29 cellular contexts compared by ENCODE assay signal in genomic region chr20:61693055-61693600, GRCh38.
"Had no signal": no experiment of that assay in that cellular context is flagged by ENCODE, and none has a peak within 500 bp of the region (broad histone marks: within the 10 kb centered on the region; RNA-seq: fewer than 3 reads in every experiment).

No MANE protein-coding gene starts in this region.

- FAIRE-seq: urothelium cell line had no signal

- ATAC-seq: esophagus mucosa; gastrocnemius medialis; left cardiac atrium; left ventricle myocardium superior; mucosa of descending colon; psoas muscle; right cardiac atrium; stimulated activated memory B cell treated with anti-CD40 and anti-IgM and Interleukin-4, amounts not matched to agents 10 μg/mL and 1 μg/mL and 100 μg/mL, for 72 hours; stimulated activated naive CD8-positive, alpha-beta T cell treated with anti-CD3 and anti-CD28 coated beads, Interleukin-15, Interleukin-2, amounts not matched to agents 100 U/mL and 50 U/mL, for 24 hours had no signal

- H3K27me3 ChIP-seq: colonic mucosa, gastrocnemius medialis, ovary, testis, upper lobe of left lung had no signal

- H3K27ac ChIP-seq: colonic mucosa, epithelial cell of prostate, gastrocnemius medialis, ovary, psoas muscle, sigmoid colon, testis, tibial artery, upper lobe of left lung had no signal

- H3K9me3 ChIP-seq: colonic mucosa, gastrocnemius medialis, mucosa of descending colon, ovary, psoas muscle, sigmoid colon, testis, upper lobe of left lung had no signal

- H3K36me3 Mint-ChIP-seq: memory B cell; mesothelial cell of epicardium; naive B cell; stimulated activated memory B cell treated with anti-CD40 and anti-IgM and Interleukin-4, amounts not matched to agents 10 μg/mL and 1 μg/mL and 100 μg/mL, for 72 hours had no signal

- H3K4me1 ChIP-seq: colonic mucosa, gastrocnemius medialis, psoas muscle, sigmoid colon, testis, tibial artery, upper lobe of left lung had no signal

- H3K27ac Mint-ChIP-seq: dendritic cell treated with granulocyte-macrophage colony-stimulating factor and Interleukin-4, amounts not matched to agents 40 ng/mL and 50 ng/mL, for 4 days; endodermal cell; memory B cell; mesothelial cell of epicardium; naive B cell; stimulated activated memory B cell treated with anti-CD40 and anti-IgM and Interleukin-4, amounts not matched to agents 10 μg/mL and 1 μg/mL and 100 μg/mL, for 72 hours had no signal

- H3K4me3 ChIP-seq: colonic mucosa, gastrocnemius medialis, lung, mucosa of descending colon, ovary, psoas muscle, sigmoid colon, testis, tibial artery, upper lobe of left lung had no signal

- H3K36me3 ChIP-seq: colonic mucosa, gastrocnemius medialis, ovary, sigmoid colon, tibial artery, upper lobe of left lung had no signal

- H3K4me3 Mint-ChIP-seq: dendritic cell treated with granulocyte-macrophage colony-stimulating factor and Interleukin-4, amounts not matched to agents 40 ng/mL and 50 ng/mL, for 4 days; endodermal cell; memory B cell; mesothelial cell of epicardium; neural crest cell; stimulated activated memory B cell treated with anti-CD40 and anti-IgM and Interleukin-4, amounts not matched to agents 10 μg/mL and 1 μg/mL and 100 μg/mL, for 72 hours had no signal

- H3K9me3 Mint-ChIP-seq: dendritic cell treated with granulocyte-macrophage colony-stimulating factor and Interleukin-4, amounts not matched to agents 40 ng/mL and 50 ng/mL, for 4 days; endodermal cell; mesothelial cell of epicardium; neural crest cell had no signal

- H3K4me1 Mint-ChIP-seq: endodermal cell; memory B cell; mesothelial cell of epicardium; naive B cell; stimulated activated memory B cell treated with anti-CD40 and anti-IgM and Interleukin-4, amounts not matched to agents 10 μg/mL and 1 μg/mL and 100 μg/mL, for 72 hours had no signal

- DNase-seq: central memory CD4-positive, alpha-beta T cell; colonic mucosa; effector CD8-positive, alpha-beta T cell; endodermal cell; gastrocnemius medialis; head of caudate nucleus; left cardiac atrium; left ventricle myocardium superior; naive B cell; ovary; psoas muscle; sigmoid colon; stimulated activated CD4-positive, alpha-beta T cell treated with anti-CD3 and anti-CD28 coated beads, Interleukin-4, amount 100 ng/mL, for 4 hours; stimulated activated naive CD8-positive, alpha-beta T cell treated with anti-CD3 and anti-CD28 coated beads, Interleukin-15, Interleukin-2, amounts not matched to agents 100 U/mL and 50 U/mL, for 24 hours; substantia nigra; testis; tibial artery; upper lobe of left lung had no signal

- H3K27me3 Mint-ChIP-seq: dendritic cell treated with granulocyte-macrophage colony-stimulating factor and Interleukin-4, amounts not matched to agents 40 ng/mL and 50 ng/mL, for 4 days had no signal
